1 cellular context compared by ENCODE assay signal in the genomic region with DNA sequence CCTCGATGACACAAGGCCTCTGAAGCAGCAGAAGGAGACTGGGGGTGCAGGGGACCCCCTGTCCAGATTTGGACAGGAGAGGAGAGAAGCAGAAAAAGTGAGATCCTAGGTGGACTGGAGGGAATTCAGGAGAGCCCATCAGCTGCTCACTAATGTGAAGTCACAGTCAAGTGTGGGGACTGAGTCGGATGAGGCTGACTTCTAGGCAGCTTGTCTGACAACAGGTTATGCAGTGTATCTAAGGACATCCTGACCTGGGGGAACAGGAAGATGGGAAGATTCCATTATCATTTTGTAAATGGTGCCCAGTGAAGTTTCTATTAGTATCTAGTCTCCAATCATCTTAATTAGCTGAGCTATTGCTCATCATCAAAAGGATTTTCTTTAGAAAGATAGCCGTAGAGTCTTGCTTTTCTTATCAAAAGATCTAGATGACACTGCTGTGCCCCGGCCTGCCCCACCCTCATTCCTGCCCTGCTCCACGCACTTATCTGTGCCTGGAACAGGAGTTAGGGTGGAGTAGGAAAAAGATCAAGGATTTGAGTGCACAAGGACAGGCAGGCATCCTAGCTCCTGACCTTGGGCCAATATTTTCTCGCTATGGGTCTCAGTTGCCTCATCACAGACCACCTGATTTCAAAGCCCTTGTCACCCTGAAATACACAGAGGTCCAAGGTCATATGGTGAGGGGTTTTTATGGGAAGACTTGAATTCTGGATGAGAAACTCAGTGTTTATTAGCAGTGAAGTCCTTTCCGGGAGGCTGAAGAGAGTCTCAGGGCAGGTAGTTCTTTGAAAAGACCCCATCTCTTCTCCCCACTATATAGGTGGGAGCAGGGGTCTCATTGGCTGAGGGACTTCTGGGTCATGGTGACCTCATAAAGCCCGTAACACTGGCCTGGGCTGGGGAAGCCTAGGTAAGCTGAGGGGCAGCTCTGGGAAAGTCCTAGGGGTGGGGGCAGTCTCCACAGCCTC.
TF ChIP-seq lines count a peak whose summit lies in the region.

A gene (plus strand): TSS at position 924 of the 974 bp plus-strand sequence. CDS start 11,141 bp downstream, outside the sequence.

TF ChIP-seq in HepG2, 621 proteins besides CTCF, POLR2A, EP300 and RAD21:
- no peak for TF ChIP-seq ZNF12 (CRISPR knock-in tag; IDR thresholded peaks at IDR 0.05)
- no peak for TF ChIP-seq HDAC1 (CRISPR knock-in tag; IDR thresholded peaks at IDR 0.05)
- no peak for TF ChIP-seq ZFP36 (IDR thresholded peaks at IDR 0.05; ENCODE audit: borderline replicate concordance, low read depth, low read length, partially characterized antibody)
- peak; percentile 22; the same call in 1 of the 2 replicates for TF ChIP-seq HNF4A (CRISPR knock-in tag; IDR thresholded peaks at IDR 0.05)
- no peak for TF ChIP-seq CREB1 (IDR thresholded peaks at IDR 0.05)
- TF ChIP-seq CREB1 (CRISPR knock-in tag; IDR thresholded peaks at IDR 0.05), result peak; percentile 14; the same call in 1 of the 2 replicates
- no peak for TF ChIP-seq ZNF660 (CRISPR knock-in tag; IDR thresholded peaks at IDR 0.05; ENCODE audit: borderline replicate concordance, low read depth)
- no peak for TF ChIP-seq KAT2B (IDR thresholded peaks at IDR 0.05; ENCODE audit: borderline replicate concordance, low read depth, low read length)
- TF ChIP-seq, protein P1, sequence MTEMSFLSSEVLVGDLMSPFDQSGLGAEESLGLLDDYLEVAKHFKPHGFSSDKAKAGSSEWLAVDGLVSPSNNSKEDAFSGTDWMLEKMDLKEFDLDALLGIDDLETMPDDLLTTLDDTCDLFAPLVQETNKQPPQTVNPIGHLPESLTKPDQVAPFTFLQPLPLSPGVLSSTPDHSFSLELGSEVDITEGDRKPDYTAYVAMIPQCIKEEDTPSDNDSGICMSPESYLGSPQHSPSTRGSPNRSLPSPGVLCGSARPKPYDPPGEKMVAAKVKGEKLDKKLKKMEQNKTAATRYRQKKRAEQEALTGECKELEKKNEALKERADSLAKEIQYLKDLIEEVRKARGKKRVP (CRISPR knock-in tag; IDR thresholded peaks at IDR 0.05), result no peak
- TF ChIP-seq ZNF720 (CRISPR knock-in tag; IDR thresholded peaks at IDR 0.05), result no peak
- no peak for TF ChIP-seq IRF2 (CRISPR knock-in tag; IDR thresholded peaks at IDR 0.05)
